1 cellular context compared by ENCODE assay signal in the genomic region with DNA sequence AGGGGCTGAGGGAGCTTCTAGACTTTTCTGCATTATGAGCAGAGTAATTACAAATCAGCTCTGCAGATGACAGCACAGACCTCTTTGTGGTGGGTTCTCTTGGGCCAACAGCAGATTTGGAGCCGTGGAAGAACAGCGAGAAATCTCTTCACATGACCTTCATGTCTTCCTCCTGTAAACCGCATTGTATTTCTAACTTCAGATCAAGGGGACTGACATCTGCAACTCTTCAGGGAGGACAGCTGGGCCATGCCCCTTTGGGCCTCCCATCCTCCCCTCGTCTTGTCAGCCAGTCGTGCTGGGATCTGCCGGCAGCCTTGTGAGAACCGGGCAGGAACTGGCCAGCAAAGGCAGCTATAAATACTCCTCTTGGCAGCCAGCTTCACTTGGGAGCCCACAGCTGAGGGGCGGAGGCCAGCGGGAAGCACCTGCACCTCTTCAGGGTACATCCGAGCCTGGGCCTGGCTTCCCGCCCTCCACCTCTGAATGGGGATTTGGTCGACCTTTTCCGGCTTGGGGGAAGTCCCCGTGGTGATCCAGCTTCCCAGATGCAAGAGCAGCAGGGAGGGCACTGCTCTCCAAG.
A peak's percentile ranks its signal among the peaks of the same experiment; 100 is the strongest.
TF ChIP-seq lines count a peak whose summit lies in the region.

No MANE protein-coding gene starts in this region.

TF ChIP-seq in GM12878, 131 proteins besides CTCF, POLR2A, EP300 and RAD21 (continued from another document):
- TF ChIP-seq, protein P1, sequence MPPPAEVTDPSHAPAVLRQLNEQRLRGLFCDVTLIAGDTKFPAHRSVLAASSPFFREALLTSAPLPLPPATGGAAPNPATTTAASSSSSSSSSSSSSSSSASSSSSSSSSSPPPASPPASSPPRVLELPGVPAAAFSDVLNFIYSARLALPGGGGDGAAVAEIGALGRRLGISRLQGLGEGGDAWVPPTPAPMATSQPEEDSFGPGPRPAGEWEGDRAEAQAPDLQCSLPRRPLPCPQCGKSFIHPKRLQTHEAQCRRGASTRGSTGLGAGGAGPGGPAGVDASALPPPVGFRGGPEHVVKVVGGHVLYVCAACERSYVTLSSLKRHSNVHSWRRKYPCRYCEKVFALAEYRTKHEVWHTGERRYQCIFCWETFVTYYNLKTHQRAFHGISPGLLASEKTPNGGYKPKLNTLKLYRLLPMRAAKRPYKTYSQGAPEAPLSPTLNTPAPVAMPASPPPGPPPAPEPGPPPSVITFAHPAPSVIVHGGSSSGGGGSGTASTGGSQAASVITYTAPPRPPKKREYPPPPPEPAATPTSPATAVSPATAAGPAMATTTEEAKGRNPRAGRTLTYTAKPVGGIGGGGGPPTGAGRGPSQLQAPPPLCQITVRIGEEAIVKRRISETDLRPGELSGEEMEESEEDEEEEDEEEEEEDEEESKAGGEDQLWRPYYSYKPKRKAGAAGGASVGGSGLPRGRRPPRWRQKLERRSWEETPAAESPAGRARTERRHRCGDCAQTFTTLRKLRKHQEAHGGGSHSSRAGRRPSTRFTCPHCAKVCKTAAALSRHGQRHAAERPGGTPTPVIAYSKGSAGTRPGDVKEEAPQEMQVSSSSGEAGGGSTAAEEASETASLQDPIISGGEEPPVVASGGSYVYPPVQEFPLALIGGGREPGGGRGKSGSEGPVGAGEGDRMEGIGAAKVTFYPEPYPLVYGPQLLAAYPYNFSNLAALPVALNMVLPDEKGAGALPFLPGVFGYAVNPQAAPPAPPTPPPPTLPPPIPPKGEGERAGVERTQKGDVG (CRISPR knock-in tag; IDR thresholded peaks at IDR 0.05) = no peak
- peak; percentile 6; the same call in 1 of the 2 replicates for TF ChIP-seq ZNF24 (IDR thresholded peaks at IDR 0.05)
- TF ChIP-seq BCL3 (IDR thresholded peaks at IDR 0.05; ENCODE audit: borderline replicate concordance, insufficient read depth, low read depth, low read length, poor library complexity, severe bottlenecking) = peak; percentile 32
- TF ChIP-seq MYB (IDR thresholded peaks at IDR 0.05; ENCODE audit: borderline replicate concordance, low read depth, low read length) = no peak
- no peak for TF ChIP-seq LARP7 (IDR thresholded peaks at IDR 0.05)
- TF ChIP-seq HCFC1 (IDR thresholded peaks at IDR 0.05; ENCODE audit: low read length) = no peak
- no peak for TF ChIP-seq IRF3 (IDR thresholded peaks at IDR 0.05)
- no peak for TF ChIP-seq TBL1XR1 (IDR thresholded peaks at IDR 0.05; ENCODE audit: low read depth, low read length)
- no peak for TF ChIP-seq NR2F1 (conservative IDR thresholded peaks at IDR 0.05)
- TF ChIP-seq NKRF (conservative IDR thresholded peaks at IDR 0.05) = no peak
- no peak for TF ChIP-seq CUX1 (IDR thresholded peaks at IDR 0.05; ENCODE audit: insufficient replicate concordance, low read depth, low read length)
- peak; percentile 48; the same call in 1 of the 2 replicates for TF ChIP-seq TAF1 (IDR thresholded peaks at IDR 0.05; ENCODE audit: borderline replicate concordance, low read depth, low read length)
- TF ChIP-seq ZNF274 (IDR thresholded peaks at IDR 0.05; ENCODE audit: insufficient read depth, insufficient read length) = no peak
- no peak for TF ChIP-seq SPI1 (IDR thresholded peaks at IDR 0.05; ENCODE audit: borderline replicate concordance, insufficient read depth, low read depth, low read length)
- no peak for TF ChIP-seq SIN3A (IDR thresholded peaks at IDR 0.05; ENCODE audit: low read depth, low read length)
- peak; percentile 80 for TF ChIP-seq RUNX3 (IDR thresholded peaks at IDR 0.05; ENCODE audit: low read length)
- TF ChIP-seq TCF3 (IDR thresholded peaks at IDR 0.05; ENCODE audit: borderline replicate concordance, insufficient read depth, low read depth, low read length) = peak; percentile 93
- no peak for TF ChIP-seq SUPT20H (IDR thresholded peaks at IDR 0.05; ENCODE audit: borderline replicate concordance, control insufficient read depth, low read depth, low read length)
- TF ChIP-seq ETV6 (conservative IDR thresholded peaks at IDR 0.05 in 1 of 2, IDR thresholded peaks at IDR 0.05 in 1 of 2; ENCODE audit: borderline replicate concordance in 1 of 2, low read depth in 1 of 2) = peak in 1 of 2 experiments; percentile 76; a peak in 2 of 4 replicates
- TF ChIP-seq EED (IDR thresholded peaks at IDR 0.05; ENCODE audit: low read depth) = peak; percentile 83
- no peak for TF ChIP-seq NFXL1 (IDR thresholded peaks at IDR 0.05; ENCODE audit: borderline replicate concordance)
- TF ChIP-seq MYC (IDR thresholded peaks at IDR 0.05; ENCODE audit: insufficient read depth, insufficient read length, insufficient replicate concordance, low read length, severe bottlenecking) = no peak
- TF ChIP-seq POLR2AphosphoS5 (IDR thresholded peaks at IDR 0.05; ENCODE audit: low read length) = peak; percentile 40; the same call in 1 of the 2 replicates
- TF ChIP-seq, protein P2, sequence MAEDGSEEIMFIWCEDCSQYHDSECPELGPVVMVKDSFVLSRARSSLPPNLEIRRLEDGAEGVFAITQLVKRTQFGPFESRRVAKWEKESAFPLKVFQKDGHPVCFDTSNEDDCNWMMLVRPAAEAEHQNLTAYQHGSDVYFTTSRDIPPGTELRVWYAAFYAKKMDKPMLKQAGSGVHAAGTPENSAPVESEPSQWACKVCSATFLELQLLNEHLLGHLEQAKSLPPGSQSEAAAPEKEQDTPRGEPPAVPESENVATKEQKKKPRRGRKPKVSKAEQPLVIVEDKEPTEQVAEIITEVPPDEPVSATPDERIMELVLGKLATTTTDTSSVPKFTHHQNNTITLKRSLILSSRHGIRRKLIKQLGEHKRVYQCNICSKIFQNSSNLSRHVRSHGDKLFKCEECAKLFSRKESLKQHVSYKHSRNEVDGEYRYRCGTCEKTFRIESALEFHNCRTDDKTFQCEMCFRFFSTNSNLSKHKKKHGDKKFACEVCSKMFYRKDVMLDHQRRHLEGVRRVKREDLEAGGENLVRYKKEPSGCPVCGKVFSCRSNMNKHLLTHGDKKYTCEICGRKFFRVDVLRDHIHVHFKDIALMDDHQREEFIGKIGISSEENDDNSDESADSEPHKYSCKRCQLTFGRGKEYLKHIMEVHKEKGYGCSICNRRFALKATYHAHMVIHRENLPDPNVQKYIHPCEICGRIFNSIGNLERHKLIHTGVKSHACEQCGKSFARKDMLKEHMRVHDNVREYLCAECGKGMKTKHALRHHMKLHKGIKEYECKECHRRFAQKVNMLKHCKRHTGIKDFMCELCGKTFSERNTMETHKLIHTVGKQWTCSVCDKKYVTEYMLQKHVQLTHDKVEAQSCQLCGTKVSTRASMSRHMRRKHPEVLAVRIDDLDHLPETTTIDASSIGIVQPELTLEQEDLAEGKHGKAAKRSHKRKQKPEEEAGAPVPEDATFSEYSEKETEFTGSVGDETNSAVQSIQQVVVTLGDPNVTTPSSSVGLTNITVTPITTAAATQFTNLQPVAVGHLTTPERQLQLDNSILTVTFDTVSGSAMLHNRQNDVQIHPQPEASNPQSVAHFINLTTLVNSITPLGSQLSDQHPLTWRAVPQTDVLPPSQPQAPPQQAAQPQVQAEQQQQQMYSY (CRISPR knock-in tag; IDR thresholded peaks at IDR 0.05) = no peak
- no peak for TF ChIP-seq USF1 (IDR thresholded peaks at IDR 0.05; ENCODE audit: borderline replicate concordance, extremely low read length, insufficient read depth, low read depth, low read length)
